19 cellular contexts compared by ENCODE assay signal in the genomic region with DNA sequence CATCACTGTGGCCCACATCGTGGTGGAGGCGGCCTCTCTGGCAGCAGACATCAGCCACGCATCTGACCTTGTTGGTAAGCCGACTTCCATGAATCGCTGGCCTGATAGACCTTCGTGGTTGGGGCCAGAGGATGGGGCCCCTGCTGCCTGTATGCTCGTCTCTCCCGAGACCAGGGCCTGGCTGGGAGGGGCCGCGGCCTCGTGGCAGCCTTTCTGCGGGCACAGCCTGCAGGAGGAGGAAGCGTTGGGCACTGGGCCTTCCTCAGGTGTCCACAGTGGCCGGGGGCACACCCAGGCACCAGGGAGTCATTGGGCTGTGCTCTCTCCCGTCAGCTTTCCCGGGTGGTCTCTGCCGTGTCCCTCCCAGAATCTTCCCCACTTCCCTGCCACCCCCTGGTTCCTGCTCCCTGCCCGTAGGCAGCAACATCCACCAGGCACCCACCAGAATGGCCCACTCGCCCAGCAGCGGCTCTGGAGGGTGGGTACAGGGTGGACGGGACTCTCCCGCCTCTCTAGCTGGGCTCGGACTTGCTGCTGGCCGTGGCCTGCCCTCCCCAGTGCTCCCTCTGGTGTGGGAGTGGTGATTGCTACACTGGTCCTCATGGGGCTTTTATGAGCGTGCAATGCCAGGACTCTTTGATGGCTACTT. TPM values are rescaled to one million over a fixed set of nuclear protein-coding genes. Genes with fewer than 3 reads are reported as not detected.
DNase-seq lines count a peak whose midpoint lies in the region; ATAC-seq and TF ChIP-seq lines count a peak whose summit lies in the region.
"Had no signal": no experiment of that assay in that cellular context is flagged by ENCODE, and none has a peak within 500 bp of the region (broad histone marks: within the 10 kb centered on the region; RNA-seq: fewer than 3 reads in every experiment).

No MANE protein-coding gene starts in this region.

- peak overlapping the region in 8 of 11 experiments; percentile 11 to 38 (median 20); a peak in 7 of 22 replicates for H3K9ac ChIP-seq in BLaER1 treated with 17β-estradiol and CSF1 and Interleukin-3, amounts not matched to agents 10 nM and 100 nM

- peaks cover 55 to 99% (median 94%) of the 10 kb centered on the region in 11 experiments; a peak in 21 of 22 replicates for H4K20me1 ChIP-seq in BLaER1 treated with 17β-estradiol and CSF1 and Interleukin-3, amounts not matched to agents 10 nM and 100 nM

- peaks cover 8% of the 10 kb centered on the region for H3K4me1 Mint-ChIP-seq in central memory CD8-positive, alpha-beta T cell
- peaks cover 3% of the 10 kb centered on the region for H3K4me1 Mint-ChIP-seq in glutamatergic neuron (ENCODE audit: low read depth, unreplicated experiment)
- H3K4me1 Mint-ChIP-seq: H9 had no signal

- 83 to 88% (median 86%) methylated on average over 16 to 25 of the region's 25 CpGs for WGBS in spleen, 5 donors

- H3K9me3 Mint-ChIP-seq in central memory CD8-positive, alpha-beta T cell, result no peaks in the 10 kb centered on the region
- peaks cover 6% of the 10 kb centered on the region for H3K9me3 Mint-ChIP-seq in glutamatergic neuron (ENCODE audit: unreplicated experiment)
- H3K9me3 Mint-ChIP-seq: CD8-positive, alpha-beta T cell; H9 had no signal

- no peaks in the 10 kb centered on the region for H3K9me3 ChIP-seq in BLaER1 treated with 17β-estradiol and CSF1 and Interleukin-3, amounts not matched to agents 10 nM and 100 nM (replicated peaks in 1 of 11)
- H3K9me3 ChIP-seq in spleen, result no peaks in the 10 kb centered on the region
- no peaks in the 10 kb centered on the region for H3K9me3 ChIP-seq in MG63
- no peaks in the 10 kb centered on the region for H3K9me3 ChIP-seq in upper lobe of right lung
- H3K9me3 ChIP-seq: A549 had no signal

- H3K27ac Mint-ChIP-seq in central memory CD8-positive, alpha-beta T cell (ENCODE audit: low read depth), result peak overlapping the region; percentile 29
- peak overlapping the region; percentile 77 for H3K27ac Mint-ChIP-seq in glutamatergic neuron (ENCODE audit: unreplicated experiment)
- H3K27ac Mint-ChIP-seq: CD8-positive, alpha-beta T cell had no signal

- DNase-seq in central memory CD8-positive, alpha-beta T cell (ENCODE audit: low spot score in 2 of 2), result no peak
- DNase-seq in glutamatergic neuron (no peak), spleen (peak; percentile 64), MG63 (no peak), T-helper 1 cell (no peak), upper lobe of right lung (no peak)
- no peak for DNase-seq in activated naive CD4-positive, alpha-beta T cell treated with anti-CD3 and anti-CD28 coated beads, Interleukin-2, amount 50 U/mL, for 16 hours
- DNase-seq: AML-193; Calu3; CD8-positive, alpha-beta T cell; DMS79 treated with DMSO at 0.1 percent for 48 hours; GF-D8; GOT3; H9; IMR-90 had no signal

- H3K27me3 Mint-ChIP-seq in central memory CD8-positive, alpha-beta T cell, result no peaks in the 10 kb centered on the region
- peaks cover 5% of the 10 kb centered on the region for H3K27me3 Mint-ChIP-seq in glutamatergic neuron (ENCODE audit: unreplicated experiment)

- H3K36me3 Mint-ChIP-seq in central memory CD8-positive, alpha-beta T cell (ENCODE audit: insufficient read depth), result peaks cover 7% of the 10 kb centered on the region
- no peaks in the 10 kb centered on the region for H3K36me3 Mint-ChIP-seq in glutamatergic neuron (ENCODE audit: unreplicated experiment)

- no peak overlapping the region for H3K4me3 Mint-ChIP-seq in central memory CD8-positive, alpha-beta T cell
- no peak overlapping the region for H3K4me3 Mint-ChIP-seq in glutamatergic neuron (ENCODE audit: unreplicated experiment)
- H3K4me3 Mint-ChIP-seq: CD8-positive, alpha-beta T cell had no signal

- TF ChIP-seq POLR2A in spleen (IDR thresholded peaks at IDR 0.05), result no peak

- H3K4me1 ChIP-seq in BLaER1 treated with 17β-estradiol and CSF1 and Interleukin-3, amounts not matched to agents 10 nM and 100 nM, result peaks cover 27 to 41% (median 35%) of the 10 kb centered on the region in 10 experiments
- peaks cover 5 to 63% (median 44%) of the 10 kb centered on the region in 6 donors for H3K4me1 ChIP-seq in spleen
- H3K4me1 ChIP-seq in upper lobe of right lung, result peaks cover 12% of the 10 kb centered on the region

- H3K27me3 ChIP-seq in BLaER1 treated with 17β-estradiol and CSF1 and Interleukin-3, amounts not matched to agents 10 nM and 100 nM, result no peaks in the 10 kb centered on the region
- peaks cover 0 to 16% (median 0%) of the 10 kb centered on the region in 7 donors for H3K27me3 ChIP-seq in spleen (replicated peaks in 1 of 7)
- no peaks in the 10 kb centered on the region for H3K27me3 ChIP-seq in MG63
- H3K27me3 ChIP-seq in upper lobe of right lung, result no peaks in the 10 kb centered on the region

- no peak overlapping the region for H3K4me3 ChIP-seq in BLaER1 treated with 17β-estradiol and CSF1 and Interleukin-3, amounts not matched to agents 10 nM and 100 nM
- H3K4me3 ChIP-seq in spleen (no peak overlapping the region), MG63 (no peak overlapping the region), upper lobe of right lung (no peak overlapping the region)
- H3K4me3 ChIP-seq: A549 had no signal

- no peak for TF ChIP-seq CTCF in glutamatergic neuron (IDR thresholded peaks at IDR 0.05; ENCODE audit: partially characterized antibody, unreplicated experiment)
- TF ChIP-seq CTCF in spleen (IDR thresholded peaks at IDR 0.05 in 8 of 11, conservative IDR thresholded peaks at IDR 0.05 in 3 of 11), result no peak
- no peak for TF ChIP-seq CTCF in upper lobe of right lung (IDR thresholded peaks at IDR 0.05)

- peaks cover 71 to 94% (median 78%) of the 10 kb centered on the region in 11 experiments for H3K36me3 ChIP-seq in BLaER1 treated with 17β-estradiol and CSF1 and Interleukin-3, amounts not matched to agents 10 nM and 100 nM
- H3K36me3 ChIP-seq in spleen, result peaks cover 19 to 89% (median 69%) of the 10 kb centered on the region in 6 donors
- peaks cover 78% of the 10 kb centered on the region for H3K36me3 ChIP-seq in MG63
- H3K36me3 ChIP-seq in upper lobe of right lung, result peaks cover 59% of the 10 kb centered on the region

- peak overlapping the region in 3 of 11 experiments; percentile 12 to 42 (median 13); a peak in 4 of 22 replicates for H3K4me2 ChIP-seq in BLaER1 treated with 17β-estradiol and CSF1 and Interleukin-3, amounts not matched to agents 10 nM and 100 nM
- H3K4me2 ChIP-seq: A549 had no signal

- no peak for ATAC-seq in central memory CD8-positive, alpha-beta T cell (replicated peaks; ENCODE audit: extremely low read depth, poor library complexity, severe bottlenecking)
- ATAC-seq in upper lobe of right lung, result no peak
- ATAC-seq: A549; CD8-positive, alpha-beta T cell had no signal

- H3K27ac ChIP-seq in BLaER1 treated with 17β-estradiol and CSF1 and Interleukin-3, amounts not matched to agents 10 nM and 100 nM, result no peak overlapping the region
- H3K27ac ChIP-seq in spleen, result peak overlapping the region in 1 of 8 donors; percentile 32
- H3K27ac ChIP-seq in upper lobe of right lung, result no peak overlapping the region
- H3K27ac ChIP-seq: 22Rv1, A549, HL-60 had no signal

- intact Hi-C loops in spleen (cut with DNase I; ENCODE audit: low total_unique reads) (no loop called here), upper lobe of right lung (cut with DNase I) (no loop called here)

RNA-seq across cellular contexts. Expression of gene E4F1, which starts 6.3 kb away (rescaled TPM):
- total RNA-seq in glutamatergic neuron (ENCODE audit: unreplicated experiment) (53.4 TPM), spleen (10 to 100 TPM; 22.7 to 41.4 (median 26.7) TPM), upper lobe of right lung (22.6 TPM)
- polyA plus RNA-seq in spleen, result 10 to 100 TPM; 20.8 to 41.0 (median 38.4) TPM
- 43.2 and 56.5 TPM in 2 replicates for total RNA-seq in MG63 (2014; rRNA removed; shearing (Covaris generic); ENCODE audit: low replicate concordance)

RNA-seq across cellular contexts. Expression of gene DNASE1L2, which starts 6.5 kb away (rescaled TPM):
- 3.4 TPM for total RNA-seq in glutamatergic neuron (ENCODE audit: unreplicated experiment)
- 1 to 10 TPM in 4 of 7 donors, under 1 TPM in 3; 0.72 to 1.7 (median 1.3) TPM for total RNA-seq in spleen
- 1 to 10 TPM in 2 of 3 donors, under 1 TPM in 1; 0.59 to 2.2 (median 1.2) TPM for polyA plus RNA-seq in spleen
- 0.39 and 2.0 TPM in 2 replicates for total RNA-seq in MG63 (2014; rRNA removed; shearing (Covaris generic); ENCODE audit: low replicate concordance)
- total RNA-seq in upper lobe of right lung, result 0.78 TPM

RNA-seq across cellular contexts. Expression of gene PGP, which starts 15.1 kb away (rescaled TPM):
- total RNA-seq in glutamatergic neuron (ENCODE audit: unreplicated experiment), result 33.9 TPM
- total RNA-seq in spleen, result 10 to 100 TPM in 6 of 7 donors, 1 to 10 TPM in 1; 9.4 to 20.2 (median 14.1) TPM
- 10 to 100 TPM in 2 of 3 donors, 1 to 10 TPM in 1; 9.3 to 16.6 (median 12.4) TPM for polyA plus RNA-seq in spleen
- 31.7 and 43.8 TPM in 2 replicates for total RNA-seq in MG63 (2014; rRNA removed; shearing (Covaris generic); ENCODE audit: low replicate concordance)
- 15.0 TPM for total RNA-seq in upper lobe of right lung

RNA-seq across cellular contexts. Expression of gene BRICD5, which starts 19.1 kb away (rescaled TPM):
- total RNA-seq in glutamatergic neuron (ENCODE audit: unreplicated experiment) (30.2 TPM), spleen (10 to 100 TPM in 2 of 7 donors, 1 to 10 TPM in 5; 3.5 to 12.8 (median 8.6) TPM), upper lobe of right lung (7.5 TPM)
- polyA plus RNA-seq in spleen, result 10 to 100 TPM; 18.2 to 40.2 (median 18.9) TPM
- 0.39 and 1.3 TPM in 2 replicates for total RNA-seq in MG63 (2014; rRNA removed; shearing (Covaris generic); ENCODE audit: low replicate concordance)

RNA-seq across cellular contexts. Expression of gene ECI1, which starts 21.7 kb away (rescaled TPM):
- total RNA-seq in glutamatergic neuron (ENCODE audit: unreplicated experiment) (50.9 TPM), spleen (10 to 100 TPM; 20.6 to 35.2 (median 29.0) TPM), upper lobe of right lung (46.2 TPM)
- polyA plus RNA-seq in spleen, result 10 to 100 TPM; 42.0 to 54.8 (median 51.6) TPM
- total RNA-seq in MG63 (2014; rRNA removed; shearing (Covaris generic); ENCODE audit: low replicate concordance), result 41.1 and 83.9 TPM in 2 replicates
